8 cellular contexts compared by ENCODE assay signal in the genomic region with DNA sequence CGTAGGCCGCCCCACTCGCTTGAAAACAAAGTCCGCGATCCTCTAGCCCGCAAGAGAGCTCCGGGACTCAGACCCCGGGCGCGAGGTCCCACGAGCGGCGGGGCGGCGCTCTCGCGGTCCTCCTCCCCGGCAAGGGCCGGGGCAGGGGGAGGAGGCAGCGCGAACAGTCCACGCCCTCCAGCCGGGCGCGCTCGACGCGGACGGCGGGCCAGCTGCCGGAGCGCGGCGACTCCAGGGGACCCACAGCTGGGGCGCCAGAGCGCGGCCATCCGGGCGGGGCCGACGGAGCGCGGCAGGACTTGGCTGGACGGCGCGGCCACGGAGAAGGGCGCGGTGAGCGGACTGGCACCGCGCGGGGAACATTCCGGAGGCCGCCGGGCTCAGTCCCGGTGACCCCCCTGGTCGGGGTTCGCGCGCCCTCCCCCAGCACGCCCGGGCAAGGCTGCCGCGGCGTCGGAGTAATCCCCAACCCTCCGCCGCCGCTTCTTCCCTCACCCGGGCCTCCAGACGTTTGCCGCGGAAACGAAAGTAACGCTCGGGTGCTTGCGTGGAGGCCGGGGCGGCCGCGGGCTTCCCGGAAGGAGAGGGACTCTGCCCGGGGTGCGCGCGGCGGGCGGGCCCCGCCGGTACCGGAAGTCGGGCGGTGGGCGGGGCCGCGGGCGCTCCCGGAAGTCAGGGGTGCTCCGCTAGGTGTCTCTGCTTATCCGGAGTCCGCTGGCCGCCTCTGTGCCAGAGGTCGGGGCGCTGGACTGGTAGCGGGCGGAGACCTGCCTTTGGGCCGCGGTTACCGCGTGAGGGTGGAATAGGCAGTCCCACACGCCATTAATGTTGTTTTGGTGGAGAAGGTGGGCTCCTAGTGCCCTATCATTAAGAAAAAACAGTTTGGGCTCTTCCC.
A peak's percentile ranks its signal among the peaks of the same experiment; 100 is the strongest.
DNase-seq lines count a peak whose midpoint lies in the region; ATAC-seq and TF ChIP-seq lines count a peak whose summit lies in the region.

A gene (plus strand): TSS at position 166 of the 895 bp plus-strand sequence. CDS start 8,330 bp downstream, outside the sequence.

- TF ChIP-seq POLR2A in erythroblast (IDR thresholded peaks at IDR 0.05; ENCODE audit: low read length) = peak; percentile 97

- peak within 1 kb of the TSS; percentile 95 for H3K27ac ChIP-seq in HUES6 (ENCODE audit: low read depth, low read length)
- H3K27ac ChIP-seq in muscle layer of colon (ENCODE audit: low read depth, low read length) = peak within 1 kb of the TSS; percentile 81

- peaks cover 8% of the 10 kb centered on the region; the same call in 1 of the 2 replicates for H3K36me3 ChIP-seq in HUES6 (ENCODE audit: control insufficient read depth, insufficient read depth, low read length)
- H3K36me3 ChIP-seq in muscle layer of colon (ENCODE audit: insufficient read depth, low read length) = no peaks in the 10 kb centered on the region

- H3K4me3 ChIP-seq in HUES6 (ENCODE audit: low read depth, low read length) = peak within 1 kb of the TSS; percentile 81
- peak within 1 kb of the TSS; percentile 57 to 87 for H3K4me3 ChIP-seq in muscle layer of colon (ENCODE audit: low read depth in 1 of 2, low read length in 2 of 2)

- peaks cover 19% of the 10 kb centered on the region; the same call in 1 of the 2 replicates for H3K9me3 ChIP-seq in HUES6 (ENCODE audit: control insufficient read depth, insufficient read depth, low read depth, low read length)
- no peaks in the 10 kb centered on the region for H3K9me3 ChIP-seq in muscle layer of colon (ENCODE audit: low read length)

- ATAC-seq in GM21447 (IDR thresholded peaks at IDR 0.05; ENCODE audit: unreplicated experiment) = peak; percentile 73

- DNase-seq in DMS153 (lab: John Stamatoyannopoulos, UW) (peak; percentile 63), OCI-M2 (lab: John Stamatoyannopoulos, UW; ENCODE audit: unreplicated experiment) (peak; percentile 84), erythroblast (lab: John Stamatoyannopoulos, UW) (peak; percentile 94 to 96)
- peak; percentile 95 for DNase-seq in activated T-cell treated with anti-CD3 and anti-CD28 coated beads, Interleukin-2, amount 50 U/mL, for 1 hour
- DNase-seq in stimulated activated CD8-positive, alpha-beta memory T cell treated with anti-CD3 and anti-CD28 coated beads, Interleukin-7, amount 100 ng/mL, for 4 hours (ENCODE audit: low read depth in 2 of 2) = peak; percentile 85 to 94

- H3K9ac ChIP-seq in HUES6 (ENCODE audit: low read length) (peak within 1 kb of the TSS; percentile 93), muscle layer of colon (ENCODE audit: low read length) (peak within 1 kb of the TSS; percentile 77)

- H3K27me3 ChIP-seq in HUES6 (ENCODE audit: control insufficient read depth, insufficient read depth, low read length) (no peaks in the 10 kb centered on the region), muscle layer of colon (ENCODE audit: control insufficient read depth in 1 of 2, insufficient read depth in 2 of 2, low read length in 2 of 2) (no peaks in the 10 kb centered on the region)

- H3K4me1 ChIP-seq in HUES6 (ENCODE audit: control insufficient read depth, insufficient read depth, low read length) (peaks cover 17% of the 10 kb centered on the region), muscle layer of colon (ENCODE audit: insufficient read depth, low read length) (peaks cover 19% of the 10 kb centered on the region)

Comparison
In these comparisons a context has a peak if more than half of its experiments do, and no peak if none do; other contexts are left out.
1. Peak in every context shown above with its lines: DNase-seq, ATAC-seq, H3K4me3 ChIP-seq and H3K27ac ChIP-seq.